25 cellular contexts compared by ENCODE assay signal in genomic region chr11:23403210-23404185, GRCh38.
"Had no signal": no experiment of that assay in that cellular context is flagged by ENCODE, and none has a peak within 500 bp of the region (broad histone marks: within the 10 kb centered on the region; RNA-seq: fewer than 3 reads in every experiment).

No MANE protein-coding gene starts in this region.

- H3K36me3 ChIP-seq: adrenal gland, ascending aorta, brain microvascular endothelial cell, esophagus squamous epithelium, gastrocnemius medialis, neural progenitor cell, prostate gland, thoracic aorta had no signal

- H3K4me2 ChIP-seq: neural progenitor cell had no signal

- H3K27ac ChIP-seq: adrenal gland, ascending aorta, brain microvascular endothelial cell, esophagus squamous epithelium, gastrocnemius medialis, neural progenitor cell, prostate gland, skin epidermis, thoracic aorta had no signal

- H3K4me3 ChIP-seq: adrenal gland, ascending aorta, esophagus squamous epithelium, gastrocnemius medialis, neural progenitor cell, prostate gland, skin epidermis, thoracic aorta had no signal

- H3K4me1 ChIP-seq: adrenal gland, ascending aorta, esophagus squamous epithelium, gastrocnemius medialis, neural progenitor cell, prostate gland had no signal

- H3K4me3 Mint-ChIP-seq: activated B cell treated with CpG ODN at 0.5 μM for 24 hours; activated CD4-positive, alpha-beta T cell treated with anti-CD3 and anti-CD28 coated beads for 36 hours; activated naive CD8-positive, alpha-beta T cell; activated T-cell treated with anti-CD3 and anti-CD28 coated beads, Interleukin-2, amount 50 U/mL, for 24 hours; activated T-helper 17 cell treated with anti-CD3 and anti-CD28 coated beads, Interleukin-2, amount 50 U/mL, for 72 hours; mesothelial cell of epicardium; naive thymus-derived CD8-positive, alpha-beta T cell; neural progenitor cell; T-helper 1 cell treated with Interleukin-12 subunit alpha and Interleukin-12 subunit beta and Interleukin-4 antibody, amounts not matched to agents 30 μg/mL and 1 μg/mL, for 36 hours; type B pancreatic cell had no signal

- H3K27ac Mint-ChIP-seq: activated B cell treated with CpG ODN at 0.5 μM for 24 hours; activated CD4-positive, alpha-beta T cell treated with anti-CD3 and anti-CD28 coated beads for 36 hours; activated naive CD8-positive, alpha-beta T cell; activated T-cell treated with anti-CD3 and anti-CD28 coated beads, Interleukin-2, amount 50 U/mL, for 24 hours; activated T-helper 17 cell treated with anti-CD3 and anti-CD28 coated beads, Interleukin-2, amount 50 U/mL, for 72 hours; mesothelial cell of epicardium; naive thymus-derived CD8-positive, alpha-beta T cell; neural progenitor cell; T-helper 1 cell treated with Interleukin-12 subunit alpha and Interleukin-12 subunit beta and Interleukin-4 antibody, amounts not matched to agents 30 μg/mL and 1 μg/mL, for 36 hours; type B pancreatic cell had no signal

- H3K27me3 ChIP-seq: adrenal gland, ascending aorta, brain microvascular endothelial cell, esophagus squamous epithelium, gastrocnemius medialis, neural progenitor cell had no signal

- ATAC-seq: activated CD4-positive, alpha-beta T cell treated with anti-CD3 and anti-CD28 coated beads for 36 hours; activated T-helper 17 cell treated with anti-CD3 and anti-CD28 coated beads, Interleukin-2, amount 50 U/mL, for 72 hours; gastrocnemius medialis; naive thymus-derived CD8-positive, alpha-beta T cell had no signal

- H3K4me1 Mint-ChIP-seq: activated B cell treated with CpG ODN at 0.5 μM for 24 hours; activated CD4-positive, alpha-beta T cell treated with anti-CD3 and anti-CD28 coated beads for 36 hours; activated T-helper 17 cell treated with anti-CD3 and anti-CD28 coated beads, Interleukin-2, amount 50 U/mL, for 72 hours; mesothelial cell of epicardium; naive thymus-derived CD8-positive, alpha-beta T cell; neural progenitor cell had no signal

- H3K9me3 ChIP-seq: adrenal gland, gastrocnemius medialis, prostate gland, thoracic aorta had no signal

- H3K27me3 Mint-ChIP-seq: activated B cell treated with CpG ODN at 0.5 μM for 24 hours; activated CD4-positive, alpha-beta T cell treated with anti-CD3 and anti-CD28 coated beads for 36 hours; activated naive CD8-positive, alpha-beta T cell; activated T-cell treated with anti-CD3 and anti-CD28 coated beads, Interleukin-2, amount 50 U/mL, for 24 hours; activated T-helper 17 cell treated with anti-CD3 and anti-CD28 coated beads, Interleukin-2, amount 50 U/mL, for 72 hours; naive thymus-derived CD8-positive, alpha-beta T cell; type B pancreatic cell had no signal

- DNase-seq: activated B cell treated with CpG ODN at 0.5 μM for 24 hours; activated CD4-positive, alpha-beta T cell treated with anti-CD3 and anti-CD28 coated beads for 36 hours; activated CD4-positive, alpha-beta T cell treated with anti-CD3 and anti-CD28 coated beads, Interleukin-2, amount 50 U/mL, for 4 hours; activated CD8-positive, alpha-beta memory T cell treated with anti-CD3 and anti-CD28 coated beads for 24 hours; activated CD8-positive, alpha-beta memory T cell treated with anti-CD3 and anti-CD28 coated beads, Interleukin-2, amount 50 U/mL, for 4 hours; activated T-cell treated with anti-CD3 and anti-CD28 coated beads, Interleukin-2, amount 50 U/mL, for 24 hours; brain microvascular endothelial cell; caudate nucleus; esophagus squamous epithelium; gastrocnemius medialis; islet precursor cell; stimulated activated CD4-positive, alpha-beta T cell treated with anti-CD3 and anti-CD28 coated beads, Interleukin-1b, Interleukin-23, amount 100 ng/mL, for 48 hours; T1000 had no signal

- H3K36me3 Mint-ChIP-seq: activated naive CD8-positive, alpha-beta T cell; type B pancreatic cell had no signal

- H2AFZ ChIP-seq: neural progenitor cell had no signal

- H3K9me3 Mint-ChIP-seq: type B pancreatic cell had no signal
